ENCODE assay signal across 9 cellular contexts in the genomic region with DNA sequence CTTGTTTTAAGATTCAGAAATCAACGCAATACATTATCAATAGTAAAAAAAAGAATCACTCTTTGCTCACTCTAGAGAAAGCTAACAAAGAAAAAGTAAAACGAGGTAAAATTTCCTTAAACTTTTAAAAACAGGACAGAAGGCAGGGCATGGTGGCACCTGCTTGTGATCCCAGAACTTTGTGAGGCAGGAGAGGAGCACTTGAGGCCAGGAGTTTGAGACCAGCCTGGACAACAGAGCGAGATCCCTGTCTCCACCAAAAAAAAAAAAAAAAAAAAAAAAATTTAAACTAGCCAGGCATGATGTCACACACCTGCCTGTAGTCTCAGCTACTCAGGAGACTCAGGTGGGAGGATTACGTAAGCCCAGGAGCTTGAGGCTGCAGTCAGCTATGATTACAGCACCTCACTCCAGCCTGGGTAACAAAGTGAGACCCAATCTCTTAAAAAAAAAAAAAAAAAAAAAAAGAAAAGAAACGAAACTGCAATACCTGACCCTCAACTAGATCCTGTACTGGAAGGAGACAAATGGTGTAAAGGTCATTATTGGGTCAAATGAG. TPM values are rescaled to one million over a fixed set of nuclear protein-coding genes. Genes with fewer than 3 reads are reported as not detected.
A peak's percentile ranks its signal among the peaks of the same experiment; 100 is the strongest.
DNase-seq lines count a peak whose midpoint lies in the region; ATAC-seq, FAIRE-seq and TF ChIP-seq lines count a peak whose summit lies in the region.
"Had no signal": no experiment of that assay in that cellular context is flagged by ENCODE, and none has a peak within 500 bp of the region (broad histone marks: within the 10 kb centered on the region; RNA-seq: fewer than 3 reads in every experiment).

No MANE protein-coding gene starts in this region.

- no peaks in the 10 kb centered on the region for H3K27me3 ChIP-seq in esophagus squamous epithelium

- intact Hi-C loops in esophagus squamous epithelium (cut with DNase I) = no loop called here

- FAIRE-seq in GM12892 (lab: Jason Lieb, UNC) = no peak

- peak overlapping the region; percentile 39 for H3K4me3 Mint-ChIP-seq in T-helper 2 cell treated with Interferon-gamma antibody and Interleukin-4, amounts not matched to agents 5 μg/mL and 100 μg/mL, for 36 hours

- no peaks in the 10 kb centered on the region for H3K9me3 Mint-ChIP-seq in T-helper 2 cell treated with Interferon-gamma antibody and Interleukin-4, amounts not matched to agents 5 μg/mL and 100 μg/mL, for 36 hours

- peaks cover 20% of the 10 kb centered on the region for H3K36me3 Mint-ChIP-seq in T-helper 2 cell treated with Interferon-gamma antibody and Interleukin-4, amounts not matched to agents 5 μg/mL and 100 μg/mL, for 36 hours (ENCODE audit: low read depth)

- peak overlapping the region in 2 of 4 donors; percentile 98 to 100 for H3K27ac ChIP-seq in esophagus squamous epithelium

- H3K27me3 Mint-ChIP-seq in T-helper 2 cell treated with Interferon-gamma antibody and Interleukin-4, amounts not matched to agents 5 μg/mL and 100 μg/mL, for 36 hours (ENCODE audit: low read depth) = no peaks in the 10 kb centered on the region

- ATAC-seq in stimulated activated naive CD8-positive, alpha-beta T cell treated with anti-CD3 and anti-CD28 coated beads, Interleukin-15, Interleukin-2, amounts not matched to agents 100 U/mL and 50 U/mL, for 24 hours = no peak
- ATAC-seq in GM18867 (IDR thresholded peaks at IDR 0.05; ENCODE audit: unreplicated experiment) = no peak

- peak overlapping the region in 3 of 4 donors; percentile 83 to 97 (median 96) for H3K4me3 ChIP-seq in esophagus squamous epithelium

- TF ChIP-seq CTCF in esophagus squamous epithelium (IDR thresholded peaks at IDR 0.05) = no peak

- DNase-seq in activated T-cell treated with anti-CD3 and anti-CD28 coated beads for 4 hours = peak; percentile 36
- no peak for DNase-seq in activated T-cell treated with anti-CD3 and anti-CD28 coated beads, Interleukin-2, amount 50 U/mL, for 48 hours
- DNase-seq in T-helper 2 cell treated with Interferon-gamma antibody and Interleukin-4, amounts not matched to agents 5 μg/mL and 100 μg/mL, for 36 hours (ENCODE audit: low spot score) = no peak
- no peak for DNase-seq in esophagus squamous epithelium (lab: John Stamatoyannopoulos, UW)
- DNase-seq in stimulated activated naive CD8-positive, alpha-beta T cell treated with anti-CD3 and anti-CD28 coated beads, Interleukin-15, Interleukin-2, amounts not matched to agents 100 U/mL and 50 U/mL, for 24 hours = peak; percentile 19
- no peak for DNase-seq in SW 1271 (lab: John Stamatoyannopoulos, UW)
- no peak for DNase-seq in GM12892 (ENCODE audit: insufficient read length)
- DNase-seq: NCI-H1436 treated with DMSO at 0.1 percent for 48 hours had no signal

- 36 to 51% methylated on average over 5 of the region's 5 CpGs for WGBS in esophagus squamous epithelium, 2 donors

- H3K36me3 ChIP-seq in esophagus squamous epithelium = peaks cover 0 to 6% (median 0%) of the 10 kb centered on the region in 3 donors

- H3K27ac Mint-ChIP-seq in T-helper 2 cell treated with Interferon-gamma antibody and Interleukin-4, amounts not matched to agents 5 μg/mL and 100 μg/mL, for 36 hours = no peak overlapping the region

- H3K4me1 ChIP-seq in esophagus squamous epithelium = peaks cover 18 to 80% (median 32%) of the 10 kb centered on the region in 3 donors

- H3K4me1 Mint-ChIP-seq in T-helper 2 cell treated with Interferon-gamma antibody and Interleukin-4, amounts not matched to agents 5 μg/mL and 100 μg/mL, for 36 hours (ENCODE audit: low read depth) = peaks cover 27% of the 10 kb centered on the region

- no peaks in the 10 kb centered on the region for H3K9me3 ChIP-seq in esophagus squamous epithelium

- TF ChIP-seq POLR2A in esophagus squamous epithelium (IDR thresholded peaks at IDR 0.05) (no peak), GM12892 (IDR thresholded peaks at IDR 0.05; ENCODE audit: low read depth, low read length) (no peak)

RNA-seq across cellular contexts. Expression of a gene that starts 3.5 kb away (rescaled TPM):
- total RNA-seq in esophagus squamous epithelium = 100 to 1,000 TPM; 123 to 282 (median 159) TPM
- polyA plus RNA-seq in GM12892 (2012; ENCODE audit: missing spikeins) = 122 TPM

Comparison
In these comparisons a context has a peak if more than half of its experiments do, and no peak if none do; other contexts are left out.
1. DNase-seq: peak in activated T-cell treated with anti-CD3 and anti-CD28 coated beads for 4 hours (single experiment) and stimulated activated naive CD8-positive, alpha-beta T cell treated with anti-CD3 and anti-CD28 coated beads, Interleukin-15, Interleukin-2, amounts not matched to agents 100 U/mL and 50 U/mL, for 24 hours (single experiment); none in activated T-cell treated with anti-CD3 and anti-CD28 coated beads, Interleukin-2, amount 50 U/mL, for 48 hours (0 of 2), T-helper 2 cell treated with Interferon-gamma antibody and Interleukin-4, amounts not matched to agents 5 μg/mL and 100 μg/mL, for 36 hours (single experiment), esophagus squamous epithelium (single experiment), SW 1271 (0 of 2) and GM12892 (single experiment).